In genomic region chr6:142820336-142821016, GRCh38 we compare ENCODE assay signal across 8 cellular contexts.
DNase-seq lines count a peak whose midpoint lies in the region; ATAC-seq and TF ChIP-seq lines count a peak whose summit lies in the region.

No MANE protein-coding gene starts in this region.

- H3K36me3 Mint-ChIP-seq in activated T-cell treated with anti-CD3 and anti-CD28 coated beads, Interleukin-2, amount 50 U/mL, for 24 hours (ENCODE audit: low read depth): peaks cover 55% of the 10 kb centered on the region
- H3K36me3 Mint-ChIP-seq in activated T-helper 2 cell treated with anti-CD3 and anti-CD28 coated beads, Interferon-gamma antibody, Interleukin-2, Interleukin-4, amounts not matched to agents 10 μg/mL and 5 μg/mL and 100 μg/mL, durations not matched to agents 14 hours and 24 hours and 36 hours (ENCODE audit: low read depth): peaks cover 25% of the 10 kb centered on the region
- H3K36me3 Mint-ChIP-seq in progenitor cell of endocrine pancreas (ENCODE audit: insufficient read depth): peaks cover 1% of the 10 kb centered on the region

- H3K9me3 Mint-ChIP-seq in activated T-cell treated with anti-CD3 and anti-CD28 coated beads, Interleukin-2, amount 50 U/mL, for 24 hours: peaks cover 6% of the 10 kb centered on the region
- no peaks in the 10 kb centered on the region for H3K9me3 Mint-ChIP-seq in activated T-helper 2 cell treated with anti-CD3 and anti-CD28 coated beads, Interferon-gamma antibody, Interleukin-2, Interleukin-4, amounts not matched to agents 10 μg/mL and 5 μg/mL and 100 μg/mL, durations not matched to agents 14 hours and 24 hours and 36 hours
- H3K9me3 Mint-ChIP-seq in progenitor cell of endocrine pancreas (ENCODE audit: low read depth): no peaks in the 10 kb centered on the region

- WGBS in tibial nerve, 2 donors: 52 to 59% methylated on average over 4 of the region's 4 CpGs

- ATAC-seq in left lung: no peak

- H3K36me3 ChIP-seq in left lung (no peaks in the 10 kb centered on the region), tibial nerve (no peaks in the 10 kb centered on the region)

- H3K27me3 ChIP-seq in left lung: no peaks in the 10 kb centered on the region
- H3K27me3 ChIP-seq in tibial nerve: no peaks in the 10 kb centered on the region

- peak overlapping the region; percentile 69 to 73 for H3K27ac ChIP-seq in left lung
- H3K27ac ChIP-seq in tibial nerve: peak overlapping the region in 3 of 4 donors; percentile 20 to 66 (median 60)

- no peak for DNase-seq in activated T-cell treated with anti-CD3 and anti-CD28 coated beads, Interleukin-2, amount 50 U/mL, for 24 hours
- DNase-seq in activated T-cell treated with anti-CD3 and anti-CD28 coated beads, Interleukin-2, amount 50 U/mL, for 48 hours: no peak
- DNase-seq in activated T-helper 2 cell treated with anti-CD3 and anti-CD28 coated beads, Interferon-gamma antibody, Interleukin-2, Interleukin-4, amounts not matched to agents 10 μg/mL and 5 μg/mL and 100 μg/mL, durations not matched to agents 14 hours and 24 hours and 36 hours (ENCODE audit: low spot score): no peak
- no peak for DNase-seq in left lung
- no peak for DNase-seq in tibial nerve (ENCODE audit: low spot score in 2 of 2)
- DNase-seq in progenitor cell of endocrine pancreas (ENCODE audit: low spot score, unreplicated experiment): no peak
- no peak for DNase-seq in NCI-H1930 (lab: John Stamatoyannopoulos, UW)
- no peak for DNase-seq in iPS-NIHi11 (ENCODE audit: low spot score)

- peaks cover 28 to 30% of the 10 kb centered on the region in 2 donors for H3K4me1 ChIP-seq in left lung
- peaks cover 0 to 46% (median 11%) of the 10 kb centered on the region in 4 donors for H3K4me1 ChIP-seq in tibial nerve

- no peaks in the 10 kb centered on the region for H3K27me3 Mint-ChIP-seq in activated T-cell treated with anti-CD3 and anti-CD28 coated beads, Interleukin-2, amount 50 U/mL, for 24 hours
- no peaks in the 10 kb centered on the region for H3K27me3 Mint-ChIP-seq in activated T-helper 2 cell treated with anti-CD3 and anti-CD28 coated beads, Interferon-gamma antibody, Interleukin-2, Interleukin-4, amounts not matched to agents 10 μg/mL and 5 μg/mL and 100 μg/mL, durations not matched to agents 14 hours and 24 hours and 36 hours (ENCODE audit: low read depth)
- no peaks in the 10 kb centered on the region for H3K27me3 Mint-ChIP-seq in progenitor cell of endocrine pancreas

- peak overlapping the region; percentile 18 to 36 for H3K4me3 ChIP-seq in left lung
- peak overlapping the region in 2 of 4 donors; percentile 38 to 46 for H3K4me3 ChIP-seq in tibial nerve

- H3K9me3 ChIP-seq in left lung: no peaks in the 10 kb centered on the region
- H3K9me3 ChIP-seq in tibial nerve: no peaks in the 10 kb centered on the region

- H3K27ac Mint-ChIP-seq in activated T-cell treated with anti-CD3 and anti-CD28 coated beads, Interleukin-2, amount 50 U/mL, for 24 hours: peak overlapping the region; percentile 99
- H3K27ac Mint-ChIP-seq in activated T-helper 2 cell treated with anti-CD3 and anti-CD28 coated beads, Interferon-gamma antibody, Interleukin-2, Interleukin-4, amounts not matched to agents 10 μg/mL and 5 μg/mL and 100 μg/mL, durations not matched to agents 14 hours and 24 hours and 36 hours: peak overlapping the region; percentile 91
- H3K27ac Mint-ChIP-seq in progenitor cell of endocrine pancreas: no peak overlapping the region

- peak overlapping the region; percentile 81 for H3K4me3 Mint-ChIP-seq in activated T-cell treated with anti-CD3 and anti-CD28 coated beads, Interleukin-2, amount 50 U/mL, for 24 hours
- H3K4me3 Mint-ChIP-seq in activated T-helper 2 cell treated with anti-CD3 and anti-CD28 coated beads, Interferon-gamma antibody, Interleukin-2, Interleukin-4, amounts not matched to agents 10 μg/mL and 5 μg/mL and 100 μg/mL, durations not matched to agents 14 hours and 24 hours and 36 hours (ENCODE audit: low read depth): peak overlapping the region; percentile 76
- H3K4me3 Mint-ChIP-seq in progenitor cell of endocrine pancreas (ENCODE audit: low read depth): no peak overlapping the region

- TF ChIP-seq POLR2A in tibial nerve (IDR thresholded peaks at IDR 0.05): no peak

- peaks cover 83% of the 10 kb centered on the region for H3K4me1 Mint-ChIP-seq in activated T-cell treated with anti-CD3 and anti-CD28 coated beads, Interleukin-2, amount 50 U/mL, for 24 hours (ENCODE audit: low read depth)
- H3K4me1 Mint-ChIP-seq in activated T-helper 2 cell treated with anti-CD3 and anti-CD28 coated beads, Interferon-gamma antibody, Interleukin-2, Interleukin-4, amounts not matched to agents 10 μg/mL and 5 μg/mL and 100 μg/mL, durations not matched to agents 14 hours and 24 hours and 36 hours (ENCODE audit: low read depth): peaks cover 61% of the 10 kb centered on the region
- H3K4me1 Mint-ChIP-seq in progenitor cell of endocrine pancreas (ENCODE audit: low read depth): no peaks in the 10 kb centered on the region

- intact Hi-C loops in activated T-helper 2 cell treated with anti-CD3 and anti-CD28 coated beads, Interferon-gamma antibody, Interleukin-2, Interleukin-4, amounts not matched to agents 10 μg/mL and 5 μg/mL and 100 μg/mL, durations not matched to agents 14 hours and 24 hours and 36 hours (cut with micrococcal nuclease): loop anchor here (1.0 to 5.0 kb wide), 4 partner anchors 9 to 124 kb away; no protein-coding TSS in a partner anchor
- intact Hi-C loops in left lung (cut with DNase I): loop anchor here in 1 of 2 donors (10.0 kb wide), 1 partner anchor 124 kb away; the partner anchor contains the start of gene HIVEP2

- TF ChIP-seq CTCF in left lung (IDR thresholded peaks at IDR 0.05): no peak
- no peak for TF ChIP-seq CTCF in tibial nerve (IDR thresholded peaks at IDR 0.05)
- TF ChIP-seq CTCF in progenitor cell of endocrine pancreas (IDR thresholded peaks at IDR 0.05; ENCODE audit: unreplicated experiment): no peak

- TF ChIP-seq EP300 in tibial nerve (IDR thresholded peaks at IDR 0.05): no peak
